Comparison of ENCODE assay signal across 8 cellular contexts in the genomic region with DNA sequence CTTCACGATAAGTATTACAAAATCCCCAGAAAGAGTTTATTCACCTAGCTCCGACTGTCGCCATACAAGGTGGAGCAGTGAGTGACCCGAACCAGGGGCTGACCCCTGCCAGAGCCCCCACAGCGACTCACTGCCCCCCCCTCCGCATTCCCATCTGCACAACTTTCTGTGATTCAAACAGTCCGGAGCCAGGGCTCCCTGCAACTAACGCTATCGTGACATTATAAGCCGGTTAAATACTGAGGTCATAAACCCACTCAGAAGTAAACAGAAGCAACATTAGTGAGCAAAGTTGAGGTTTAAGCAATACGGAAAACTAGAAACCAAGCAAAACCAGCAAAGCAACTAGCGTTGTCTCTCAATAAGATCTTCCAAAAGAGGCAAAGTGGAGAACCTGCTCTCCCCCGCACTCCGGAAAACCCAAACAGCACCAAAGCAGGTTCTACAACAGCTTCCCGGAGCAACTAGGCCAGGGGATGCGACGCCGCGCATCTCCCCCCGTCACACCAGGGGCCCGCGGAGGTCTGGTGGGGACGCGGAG.
DNase-seq lines count a peak whose midpoint lies in the region; TF ChIP-seq lines count a peak whose summit lies in the region.

No MANE protein-coding gene starts in this region.

- peak overlapping the region; percentile 87 for H3K4me3 ChIP-seq in WI38 (ENCODE audit: low read depth, low read length)
- peak overlapping the region; percentile 62 for H3K4me3 ChIP-seq in fibroblast of mammary gland (ENCODE audit: control insufficient read depth, low read depth, low read length)
- H3K4me3 ChIP-seq in neutrophil (ENCODE audit: low read depth in 1 of 2, low read length in 1 of 2), result peak overlapping the region; percentile 91 to 97

- peak overlapping the region; percentile 89 for H3K27ac ChIP-seq in neutrophil

- peaks cover 17 to 21% of the 10 kb centered on the region in 2 experiments for H3K4me1 ChIP-seq in neutrophil (ENCODE audit: control insufficient read depth in 1 of 2, insufficient read depth in 1 of 2, low read depth in 1 of 2, low read length in 1 of 2)

- H3K9me3 ChIP-seq in neutrophil, result no peaks in the 10 kb centered on the region

- no peak for TF ChIP-seq CTCF in WI38 (IDR thresholded peaks at IDR 0.05; ENCODE audit: low read depth, low read length)
- TF ChIP-seq CTCF in fibroblast of mammary gland (conservative IDR thresholded peaks at IDR 0.05; ENCODE audit: control insufficient read depth, insufficient read depth, low read depth, low read length), result no peak
- TF ChIP-seq CTCF in neutrophil (IDR thresholded peaks at IDR 0.05), result no peak

- peak; percentile 43 for DNase-seq in AG08396 (ENCODE audit: low spot score)
- DNase-seq in HCEC 1CT, result peak; percentile 36
- DNase-seq in fibroblast of mammary gland (ENCODE audit: low read depth), result peak; percentile 38
- no peak for DNase-seq in DMS153 treated with DMSO at 0.1 percent for 48 hours (lab: John Stamatoyannopoulos, UW; ENCODE audit: unreplicated experiment)
- no peak for DNase-seq in CD1c-positive myeloid dendritic cell (ENCODE audit: extremely low spot score)
- DNase-seq in NCI-H1048 (lab: John Stamatoyannopoulos, UW), result no peak

- H3K36me3 ChIP-seq in neutrophil, result no peaks in the 10 kb centered on the region

- H3K27me3 ChIP-seq in neutrophil, result no peaks in the 10 kb centered on the region

Comparison
In these comparisons a context has a peak if more than half of its experiments do, and no peak if none do; other contexts are left out.
1. DNase-seq: peak in AG08396 (single experiment), HCEC 1CT (single experiment) and fibroblast of mammary gland (single experiment); none in DMS153 treated with DMSO at 0.1 percent for 48 hours (single experiment), CD1c-positive myeloid dendritic cell (single experiment) and NCI-H1048 (single experiment).
2. Peak in every context shown above with its lines, with median percentiles within 50 percentile points of each other: H3K4me3 ChIP-seq.